In genomic region chr12:22334696-22335290, GRCh38 we compare ENCODE assay signal across 8 cellular contexts. TPM values are rescaled to one million over a fixed set of nuclear protein-coding genes. Genes with fewer than 3 reads are reported as not detected.
DNase-seq lines count a peak whose midpoint lies in the region; ATAC-seq and TF ChIP-seq lines count a peak whose summit lies in the region.

A gene with protein sequence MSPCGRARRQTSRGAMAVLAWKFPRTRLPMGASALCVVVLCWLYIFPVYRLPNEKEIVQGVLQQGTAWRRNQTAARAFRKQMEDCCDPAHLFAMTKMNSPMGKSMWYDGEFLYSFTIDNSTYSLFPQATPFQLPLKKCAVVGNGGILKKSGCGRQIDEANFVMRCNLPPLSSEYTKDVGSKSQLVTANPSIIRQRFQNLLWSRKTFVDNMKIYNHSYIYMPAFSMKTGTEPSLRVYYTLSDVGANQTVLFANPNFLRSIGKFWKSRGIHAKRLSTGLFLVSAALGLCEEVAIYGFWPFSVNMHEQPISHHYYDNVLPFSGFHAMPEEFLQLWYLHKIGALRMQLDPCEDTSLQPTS (minus strand): TSS chr12:22334707. CDS start chr12:22334232, 475 bp downstream.

- CTCF ChIA-PET in A673 (lab: Charles Lee): interaction anchor here (1.1 to 1.2 kb wide), 2 partner anchors 109 to 233 kb away, joined by 3 to 4 read pairs; no protein-coding TSS in a partner anchor
- CTCF ChIA-PET in activated CD4-positive, alpha-beta T cell treated with anti-CD3 and anti-CD28 coated beads for 36 hours (lab: Charles Lee): interaction anchor here (0.7 to 1.5 kb wide), 19 partner anchors 13 to 618 kb away, joined by 3 to 13 read pairs (median 4); no protein-coding TSS in a partner anchor

- H3K27me3 ChIP-seq in A673 (replicated peaks; ENCODE audit: insufficient read depth, low read depth, low read length, poor library complexity): peaks cover 52% of the 10 kb centered on the region
- H3K27me3 ChIP-seq in lower lobe of right lung (ENCODE audit: low read depth): peaks cover 27% of the 10 kb centered on the region

- H3K36me3 Mint-ChIP-seq in activated CD4-positive, alpha-beta T cell treated with anti-CD3 and anti-CD28 coated beads for 36 hours (ENCODE audit: low read depth): no peaks in the 10 kb centered on the region

- POLR2A ChIA-PET in A673 (lab: Charles Lee; ENCODE audit: low non-redundant PET): no interaction called here
- POLR2A ChIA-PET in activated CD4-positive, alpha-beta T cell treated with anti-CD3 and anti-CD28 coated beads for 36 hours (lab: Charles Lee): no interaction called here

- H3K4me3 ChIP-seq in A673 (ENCODE audit: low read depth, low read length, poor library complexity, severe bottlenecking) (peak within 1 kb of the TSS; percentile 49), coronary artery (peak within 1 kb of the TSS; percentile 71), lower lobe of right lung (peak within 1 kb of the TSS; percentile 63)

- H3K4me3 Mint-ChIP-seq in activated CD4-positive, alpha-beta T cell treated with anti-CD3 and anti-CD28 coated beads for 36 hours: peak within 1 kb of the TSS; percentile 79

- H3K36me3 ChIP-seq in A673 (ENCODE audit: insufficient read depth, low read length, poor library complexity, severe bottlenecking) (no peaks in the 10 kb centered on the region), lower lobe of right lung (no peaks in the 10 kb centered on the region)

- peak within 1 kb of the TSS; percentile 66 for H3K27ac Mint-ChIP-seq in activated CD4-positive, alpha-beta T cell treated with anti-CD3 and anti-CD28 coated beads for 36 hours

- no TSS peak for BruUV-seq in A673 (replicated peaks; lab: Mats Ljungman, UMichigan)

- H3K27me3 Mint-ChIP-seq in activated CD4-positive, alpha-beta T cell treated with anti-CD3 and anti-CD28 coated beads for 36 hours: peaks cover 11% of the 10 kb centered on the region

- no peaks in the 10 kb centered on the region for H3K9me3 Mint-ChIP-seq in activated CD4-positive, alpha-beta T cell treated with anti-CD3 and anti-CD28 coated beads for 36 hours (ENCODE audit: low read depth)

- H3K27ac ChIP-seq in A673 (ENCODE audit: low read depth, low read length, poor library complexity, severe bottlenecking) (no peak within 1 kb of the TSS), coronary artery (peak within 1 kb of the TSS; percentile 36 to 54), lower lobe of right lung (peak within 1 kb of the TSS; percentile 57)

- peak; percentile 13 for ATAC-seq in GM19328 (IDR thresholded peaks at IDR 0.05; ENCODE audit: unreplicated experiment)
- peak; percentile 35 for ATAC-seq in activated CD4-positive, alpha-beta T cell treated with anti-CD3 and anti-CD28 coated beads for 36 hours
- ATAC-seq in lower lobe of right lung: peak; percentile 52 to 71

- DNase-seq in A673 (ENCODE audit: low spot score) (peak; percentile 22), HuH-7 (ENCODE audit: low spot score) (peak; percentile 61), coronary artery (ENCODE audit: low spot score) (no peak), lower lobe of right lung (peak; percentile 49), AML-193 (lab: John Stamatoyannopoulos, UW) (no peak)
- DNase-seq in activated CD4-positive, alpha-beta T cell treated with anti-CD3 and anti-CD28 coated beads for 36 hours: peak; percentile 69
- peak; percentile 27 for DNase-seq in stimulated activated CD8-positive, alpha-beta memory T cell treated with anti-CD3 and anti-CD28 coated beads, Interleukin-12 subunit alpha, Interleukin-12 subunit beta, amount 100 ng/mL, for 1 hour (ENCODE audit: low read depth)

- H3K9me3 ChIP-seq in A673 (ENCODE audit: low read depth, low read length, poor library complexity, severe bottlenecking): no peaks in the 10 kb centered on the region
- H3K9me3 ChIP-seq in lower lobe of right lung: no peaks in the 10 kb centered on the region

- H3K4me1 Mint-ChIP-seq in activated CD4-positive, alpha-beta T cell treated with anti-CD3 and anti-CD28 coated beads for 36 hours: peaks cover 28% of the 10 kb centered on the region

- intact Hi-C loops in A673 (cut with micrococcal nuclease; ENCODE audit: unreplicated experiment): loop anchor here (5.0 to 10.0 kb wide), 2 partner anchors 252 to 640 kb away; no protein-coding TSS in a partner anchor
- intact Hi-C loops in activated CD4-positive, alpha-beta T cell treated with anti-CD3 and anti-CD28 coated beads for 36 hours (cut with DNase I, micrococcal nuclease): loop anchor here (1.0 to 10.0 kb wide), 15 partner anchors 63 to 640 kb away; partner anchors contain the start of genes C2CD5 (in 2 of the 2) and CMAS (in 2 of the 2)
- intact Hi-C loops in lower lobe of right lung (cut with DNase I): no loop called here

- no peak for TF ChIP-seq CTCF in A673 (conservative IDR thresholded peaks at IDR 0.05; ENCODE audit: low read depth, low read length)
- TF ChIP-seq CTCF in coronary artery (IDR thresholded peaks at IDR 0.05): no peak
- TF ChIP-seq CTCF in lower lobe of right lung (IDR thresholded peaks at IDR 0.05): no peak

- peaks cover 4% of the 10 kb centered on the region for H3K4me1 ChIP-seq in A673 (ENCODE audit: insufficient read depth, low read length, poor library complexity, severe bottlenecking)
- peaks cover 18% of the 10 kb centered on the region for H3K4me1 ChIP-seq in lower lobe of right lung

RNA-seq across cellular contexts. Expression of the gene that starts here (rescaled TPM):
- total RNA-seq in A673 (2021) (0.17 and 0.28 TPM in 2 replicates), lower lobe of right lung (9.1 TPM)
- total RNA-seq in activated CD4-positive, alpha-beta T cell treated with anti-CD3 and anti-CD28 coated beads for 36 hours: 1 to 10 TPM; 1.5 to 1.6 TPM

Comparison
In these comparisons a context has a peak if more than half of its experiments do, and no peak if none do; other contexts are left out.
1. Peak in DNase-seq and H3K4me3 ChIP-seq in A673; RNA of the gene not detected or under 1 TPM.
2. DNase-seq: peak in HuH-7 (single experiment), activated CD4-positive, alpha-beta T cell treated with anti-CD3 and anti-CD28 coated beads for 36 hours (single experiment), lower lobe of right lung (single experiment) and stimulated activated CD8-positive, alpha-beta memory T cell treated with anti-CD3 and anti-CD28 coated beads, Interleukin-12 subunit alpha, Interleukin-12 subunit beta, amount 100 ng/mL, for 1 hour (single experiment); none in coronary artery (single experiment) and AML-193 (0 of 2).
3. Peak in every context shown above with its lines, with median percentiles within 50 percentile points of each other: H3K4me3 ChIP-seq and ATAC-seq.